In genomic region chr22:21020802-21021429, GRCh38 we compare ENCODE assay signal across 9 cellular contexts. TPM values are rescaled to one million over a fixed set of nuclear protein-coding genes. Genes with fewer than 3 reads are reported as not detected.
DNase-seq lines count a peak whose midpoint lies in the region; ATAC-seq, FAIRE-seq and TF ChIP-seq lines count a peak whose summit lies in the region.
"Had no signal": no experiment of that assay in that cellular context is flagged by ENCODE, and none has a peak within 500 bp of the region (broad histone marks: within the 10 kb centered on the region; RNA-seq: fewer than 3 reads in every experiment).

No MANE protein-coding gene starts in this region.

- H3K4me1 Mint-ChIP-seq in CD8-positive, alpha-beta T cell (ENCODE audit: low read depth), result peaks cover 14% of the 10 kb centered on the region

- H3F3A ChIP-seq in SK-N-SH (replicated peaks; ENCODE audit: insufficient read depth), result no peaks in the 10 kb centered on the region

- no peak for FAIRE-seq in GM12892 (lab: Jason Lieb, UNC)
- FAIRE-seq in kidney (lab: Jason Lieb, UNC), result no peak

- intact Hi-C loops in CD8-positive, alpha-beta T cell (cut with DNase I, micrococcal nuclease), result no loop called here
- intact Hi-C loops in kidney (cut with DNase I), result no loop called here

- H3K4me3 Mint-ChIP-seq in CD8-positive, alpha-beta T cell, result no peak overlapping the region
- H3K4me3 Mint-ChIP-seq: stimulated activated naive CD8-positive, alpha-beta T cell treated with anti-CD3 and anti-CD28 coated beads, Interleukin-15, Interleukin-2, amounts not matched to agents 100 ng/mL and 50 ng/mL, for 24 hours had no signal

- H3K79me2 ChIP-seq in SK-N-SH (ENCODE audit: insufficient read depth), result no peaks in the 10 kb centered on the region

- H3K4me2 ChIP-seq in SK-N-SH, result no peak overlapping the region

- H4K20me1 ChIP-seq in SK-N-SH (ENCODE audit: insufficient read depth), result no peaks in the 10 kb centered on the region

- H3K9ac ChIP-seq in SK-N-SH (no peak overlapping the region), kidney (ENCODE audit: low read length in 2 of 2) (no peak overlapping the region)

- H3K9me2 ChIP-seq in SK-N-SH, result no peaks in the 10 kb centered on the region

- peaks cover 11% of the 10 kb centered on the region for H3K4me1 ChIP-seq in CD8-positive, alpha-beta T cell (ENCODE audit: insufficient read depth, low read length)
- peaks cover 1 to 27% of the 10 kb centered on the region in 2 experiments; a peak in 1 of 4 replicates for H3K4me1 ChIP-seq in SK-N-SH (ENCODE audit: control insufficient read depth in 1 of 2, insufficient read depth in 2 of 2, low read depth in 1 of 2, low read length in 1 of 2)
- H3K4me1 ChIP-seq in kidney (ENCODE audit: control insufficient read depth in 1 of 2, insufficient read depth in 1 of 2, low read depth in 1 of 2, low read length in 2 of 2), result no peaks in the 10 kb centered on the region

- H3K9me3 ChIP-seq in CD8-positive, alpha-beta T cell (ENCODE audit: low read length), result no peaks in the 10 kb centered on the region
- no peaks in the 10 kb centered on the region for H3K9me3 ChIP-seq in SK-N-SH
- H3K9me3 ChIP-seq in kidney (ENCODE audit: control insufficient read depth in 1 of 2, low read length in 2 of 2), result no peaks in the 10 kb centered on the region

- no peaks in the 10 kb centered on the region for H3K27me3 ChIP-seq in CD8-positive, alpha-beta T cell (ENCODE audit: insufficient read depth, low read length)
- no peaks in the 10 kb centered on the region for H3K27me3 ChIP-seq in SK-N-SH (ENCODE audit: insufficient read depth)

- CTCF ChIA-PET in CD8-positive, alpha-beta T cell (lab: Charles Lee), result interaction anchor here (1.7 kb wide), 1 partner anchor 82 kb away, joined by 5 read pairs; no protein-coding TSS in a partner anchor
- CTCF ChIA-PET in SK-N-SH (lab: Yijun Ruan, JAX), result interaction anchor here (0.9 to 1.7 kb wide), 8 partner anchors 8 to 84 kb away, joined by 3 to 5 read pairs (median 4); partner anchors contain the start of gene SLC7A4

- TF ChIP-seq CTCF in CD8-positive, alpha-beta T cell (IDR thresholded peaks at IDR 0.05), result peak; percentile 48
- TF ChIP-seq CTCF in SK-N-SH (IDR thresholded peaks at IDR 0.05), result peak; percentile 52
- TF ChIP-seq CTCF in kidney (IDR thresholded peaks at IDR 0.05; ENCODE audit: borderline replicate concordance, extremely low read depth, insufficient read depth), result no peak

- no peak overlapping the region for H2AFZ ChIP-seq in SK-N-SH (ENCODE audit: low read depth)

- TF ChIP-seq POLR2A in GM12892 (IDR thresholded peaks at IDR 0.05; ENCODE audit: low read depth, low read length), result no peak

- H3K27ac Mint-ChIP-seq in CD8-positive, alpha-beta T cell, result no peak overlapping the region
- H3K27ac Mint-ChIP-seq: stimulated activated naive CD8-positive, alpha-beta T cell treated with anti-CD3 and anti-CD28 coated beads, Interleukin-15, Interleukin-2, amounts not matched to agents 100 ng/mL and 50 ng/mL, for 24 hours had no signal

- WGBS in SK-N-SH (ENCODE audit: low lambda C conversion rate), result 69% methylated on average over 7 of the region's 7 CpGs

- TF ChIP-seq RAD21 in SK-N-SH (IDR thresholded peaks at IDR 0.05; ENCODE audit: low read length), result peak; percentile 56

- peak; percentile 77 for ATAC-seq in CD8-positive, alpha-beta T cell
- ATAC-seq in left lobe of liver (peak; percentile 42), GM18870 (IDR thresholded peaks at IDR 0.05; ENCODE audit: unreplicated experiment) (no peak), HG03280 (IDR thresholded peaks at IDR 0.05; ENCODE audit: unreplicated experiment) (no peak)

- POLR2A ChIA-PET in CD8-positive, alpha-beta T cell (lab: Charles Lee), result interaction anchor here (1.4 kb wide), 1 partner anchor 18 kb away, joined by 6 read pairs; the partner anchor contains the start of gene THAP7
- POLR2A ChIA-PET in SK-N-SH (lab: Yijun Ruan, JAX), result interaction anchor here (1.2 kb wide), 1 partner anchor 25 kb away, joined by 3 read pairs; the partner anchor contains the start of gene LRRC74B

- H3K27me3 Mint-ChIP-seq in CD8-positive, alpha-beta T cell (ENCODE audit: low read depth), result no peaks in the 10 kb centered on the region
- H3K27me3 Mint-ChIP-seq: stimulated activated naive CD8-positive, alpha-beta T cell treated with anti-CD3 and anti-CD28 coated beads, Interleukin-15, Interleukin-2, amounts not matched to agents 100 ng/mL and 50 ng/mL, for 24 hours had no signal

- TF ChIP-seq EP300 in SK-N-SH (IDR thresholded peaks at IDR 0.05; ENCODE audit: borderline replicate concordance in 1 of 2, low read depth in 1 of 2, low read length in 1 of 2), result no peak

- no peaks in the 10 kb centered on the region for H3K36me3 Mint-ChIP-seq in CD8-positive, alpha-beta T cell

- DNase-seq in CD8-positive, alpha-beta T cell, result peak in 2 of 7 experiments; percentile 31 to 40
- DNase-seq in GM12892 (ENCODE audit: insufficient read length) (peak; percentile 60), SK-N-SH (peak; percentile 71), left lobe of liver (ENCODE audit: low spot score) (no peak), kidney (no peak)

- H3K4me3 ChIP-seq in CD8-positive, alpha-beta T cell (ENCODE audit: low read depth, low read length), result no peak overlapping the region
- H3K4me3 ChIP-seq in SK-N-SH (ENCODE audit: low read depth in 2 of 2, low read length in 1 of 2) (no peak overlapping the region), kidney (ENCODE audit: low read length in 2 of 2) (no peak overlapping the region)

- no peaks in the 10 kb centered on the region for H3K9me3 Mint-ChIP-seq in CD8-positive, alpha-beta T cell
- H3K9me3 Mint-ChIP-seq: stimulated activated naive CD8-positive, alpha-beta T cell treated with anti-CD3 and anti-CD28 coated beads, Interleukin-15, Interleukin-2, amounts not matched to agents 100 ng/mL and 50 ng/mL, for 24 hours had no signal

- no peak overlapping the region for H3K27ac ChIP-seq in CD8-positive, alpha-beta T cell (ENCODE audit: low read depth, low read length)
- H3K27ac ChIP-seq in SK-N-SH (ENCODE audit: low read depth in 2 of 2, low read length in 1 of 2) (no peak overlapping the region), kidney (ENCODE audit: low read depth in 2 of 2, low read length in 2 of 2) (no peak overlapping the region)

- H3K36me3 ChIP-seq in CD8-positive, alpha-beta T cell (ENCODE audit: insufficient read depth, low read length), result no peaks in the 10 kb centered on the region
- no peaks in the 10 kb centered on the region for H3K36me3 ChIP-seq in SK-N-SH (replicated peaks in 1 of 2; ENCODE audit: control insufficient read depth in 1 of 2, insufficient read depth in 2 of 2, low read length in 1 of 2)
- no peaks in the 10 kb centered on the region for H3K36me3 ChIP-seq in kidney (ENCODE audit: control insufficient read depth in 1 of 2, insufficient read depth in 2 of 2, low read length in 2 of 2)

TF ChIP-seq in SK-N-SH, 30 proteins besides CTCF, POLR2A, EP300 and RAD21 (continues in another document):
- TF ChIP-seq RCOR1 (IDR thresholded peaks at IDR 0.05; ENCODE audit: low read length) (no peak), FOXM1 (IDR thresholded peaks at IDR 0.05; ENCODE audit: low read depth) (no peak), FOSL2 (IDR thresholded peaks at IDR 0.05; ENCODE audit: borderline replicate concordance, low read depth) (no peak)
- TF ChIP-seq, protein P1, sequence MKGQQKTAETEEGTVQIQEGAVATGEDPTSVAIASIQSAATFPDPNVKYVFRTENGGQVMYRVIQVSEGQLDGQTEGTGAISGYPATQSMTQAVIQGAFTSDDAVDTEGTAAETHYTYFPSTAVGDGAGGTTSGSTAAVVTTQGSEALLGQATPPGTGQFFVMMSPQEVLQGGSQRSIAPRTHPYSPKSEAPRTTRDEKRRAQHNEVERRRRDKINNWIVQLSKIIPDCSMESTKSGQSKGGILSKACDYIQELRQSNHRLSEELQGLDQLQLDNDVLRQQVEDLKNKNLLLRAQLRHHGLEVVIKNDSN (IDR thresholded peaks at IDR 0.05; ENCODE audit: borderline replicate concordance, low read depth), result no peak

RNA-seq across cellular contexts. Expression of gene P2RX6, which starts 6.0 kb away (rescaled TPM):
- total RNA-seq in CD8-positive, alpha-beta T cell, result under 1 TPM; 0.30 to 0.36 TPM
- polyA plus RNA-seq in GM12892 (2012; ENCODE audit: missing spikeins), result 0.08 TPM
- polyA plus RNA-seq in SK-N-SH (2012; rRNA removed) (7.1 and 12.9 TPM in 2 replicates), kidney (ENCODE audit: insufficient read depth, low read depth, low replicate concordance) (1.6 TPM)
- 1.4 and 2.6 TPM in 2 replicates for polyA plus RNA-seq in SK-N-SH (2012; cell fraction: cytosol; rRNA removed)
- polyA plus RNA-seq in SK-N-SH (2012; cell fraction: nucleus; rRNA removed), result 78.5 and 91.0 TPM in 2 replicates
- total RNA-seq in left lobe of liver (0.28 TPM), kidney (1.0 TPM)

RNA-seq across cellular contexts. Expression of gene SLC7A4, which starts 11.4 kb away (rescaled TPM):
- total RNA-seq in CD8-positive, alpha-beta T cell, result not detected
- not detected for polyA plus RNA-seq in GM12892 (2012; ENCODE audit: missing spikeins)
- polyA plus RNA-seq in SK-N-SH (2012; rRNA removed), result 0.02 TPM in 1 of 2 replicates, not detected in the other
- polyA plus RNA-seq in SK-N-SH (2012; cell fraction: cytosol; rRNA removed), result 0.01 and 0.04 TPM in 2 replicates
- polyA plus RNA-seq in SK-N-SH (2012; cell fraction: nucleus; rRNA removed), result 0.07 and 0.11 TPM in 2 replicates
- total RNA-seq in left lobe of liver, result 0.23 TPM
- total RNA-seq in kidney, result 0.57 TPM
- polyA plus RNA-seq in kidney (ENCODE audit: insufficient read depth, low read depth, low replicate concordance), result 1.2 TPM
- polyA plus RNA-seq: neural cell had no signal

RNA-seq across cellular contexts. Expression of gene THAP7, which starts 19.0 kb away (rescaled TPM):
- total RNA-seq in CD8-positive, alpha-beta T cell, result 10 to 100 TPM; 71.2 to 73.6 TPM
- polyA plus RNA-seq in GM12892 (2012; ENCODE audit: missing spikeins), result 7.8 TPM
- 26.3 and 32.0 TPM in 2 replicates for polyA plus RNA-seq in SK-N-SH (2012; rRNA removed)
- 13.8 and 18.1 TPM in 2 replicates for polyA plus RNA-seq in SK-N-SH (2012; cell fraction: cytosol; rRNA removed)
- 74.4 and 90.6 TPM in 2 replicates for polyA plus RNA-seq in SK-N-SH (2012; cell fraction: nucleus; rRNA removed)
- total RNA-seq in left lobe of liver, result 16.9 TPM
- 25.5 TPM for total RNA-seq in kidney
- polyA plus RNA-seq in kidney (ENCODE audit: insufficient read depth, low read depth, low replicate concordance), result 44.1 TPM

RNA-seq across cellular contexts. Expression of gene LRRC74B, which starts 24.8 kb away (rescaled TPM):
- not detected for total RNA-seq in CD8-positive, alpha-beta T cell
- not detected for polyA plus RNA-seq in GM12892 (2012; ENCODE audit: missing spikeins)
- polyA plus RNA-seq in SK-N-SH (2012; rRNA removed) (0.02 and 0.03 TPM in 2 replicates), kidney (ENCODE audit: insufficient read depth, low read depth, low replicate concordance) (not detected)
- not detected in 2 replicates for polyA plus RNA-seq in SK-N-SH (2012; cell fraction: cytosol; rRNA removed)
- 0.18 and 0.22 TPM in 2 replicates for polyA plus RNA-seq in SK-N-SH (2012; cell fraction: nucleus; rRNA removed)
- total RNA-seq in left lobe of liver (not detected), kidney (not detected)
- polyA plus RNA-seq: neural cell had no signal

RNA-seq across cellular contexts. Expression of gene LZTR1, which starts 38.8 kb away (rescaled TPM):
- total RNA-seq in CD8-positive, alpha-beta T cell, result 10 to 100 TPM; 42.8 to 44.8 TPM
- 24.9 TPM for polyA plus RNA-seq in GM12892 (2012; ENCODE audit: missing spikeins)
- polyA plus RNA-seq in SK-N-SH (2012; rRNA removed) (37.7 and 41.5 TPM in 2 replicates), kidney (ENCODE audit: insufficient read depth, low read depth, low replicate concordance) (24.3 TPM)
- 11.9 and 15.0 TPM in 2 replicates for polyA plus RNA-seq in SK-N-SH (2012; cell fraction: cytosol; rRNA removed)
- 294 and 344 TPM in 2 replicates for polyA plus RNA-seq in SK-N-SH (2012; cell fraction: nucleus; rRNA removed)
- total RNA-seq in left lobe of liver (36.7 TPM), kidney (66.4 TPM)

Comparison
In these comparisons a context has a peak if more than half of its experiments do, and no peak if none do; other contexts are left out.
1. ATAC-seq: peak in CD8-positive, alpha-beta T cell (single experiment) and left lobe of liver (single experiment); none in GM18870 (single experiment) and HG03280 (single experiment).
2. DNase-seq: peak in GM12892 (single experiment) and SK-N-SH (single experiment); none in left lobe of liver (single experiment) and kidney (single experiment).